Comparison of ENCODE assay signal across 22 cellular contexts in genomic region chr2:8080063-8080462, GRCh38.
DNase-seq lines count a peak whose midpoint lies in the region; ATAC-seq, FAIRE-seq and TF ChIP-seq lines count a peak whose summit lies in the region.
"Had no signal": no experiment of that assay in that cellular context is flagged by ENCODE, and none has a peak within 500 bp of the region (broad histone marks: within the 10 kb centered on the region; RNA-seq: fewer than 3 reads in every experiment).

No MANE protein-coding gene starts in this region.

- H3K79me2 ChIP-seq in GM12878 (ENCODE audit: control insufficient read depth, insufficient read depth, low read length): no peaks in the 10 kb centered on the region

- H3K9ac ChIP-seq in GM12878 (ENCODE audit: control insufficient read depth, insufficient read depth, low read length): no peak overlapping the region
- H3K9ac ChIP-seq: BLaER1 had no signal

- in situ Hi-C loops in GM12878 (cut with MboI): no loop called here

- no peak overlapping the region for H3K27ac ChIP-seq in GM12878 (ENCODE audit: control insufficient read depth, insufficient read depth)
- H3K27ac ChIP-seq in tibial artery: no peak overlapping the region
- H3K27ac ChIP-seq: BLaER1 had no signal

- H3K4me2 ChIP-seq in GM12878 (ENCODE audit: control insufficient read depth, insufficient read depth): no peak overlapping the region
- H3K4me2 ChIP-seq: BLaER1 had no signal

- no peak for TF ChIP-seq POLR2A in GM12878 (IDR thresholded peaks at IDR 0.05; ENCODE audit: low read depth, low read length)

- no peak for TF ChIP-seq EP300 in GM12878 (IDR thresholded peaks at IDR 0.05; ENCODE audit: borderline replicate concordance in 1 of 2, control insufficient read depth in 1 of 2, low read depth in 2 of 2, low read length in 2 of 2)

- H2AFZ ChIP-seq in GM12878 (ENCODE audit: control insufficient read depth, low read depth, low read length): no peak overlapping the region

- intact Hi-C loops in GM12878 (cut with micrococcal nuclease; ENCODE audit: unreplicated experiment): no loop called here
- intact Hi-C loops in tibial artery (cut with DNase I; ENCODE audit: low total_unique reads): no loop called here

- no peak for TF ChIP-seq RAD21 in GM12878 (IDR thresholded peaks at IDR 0.05; ENCODE audit: insufficient read depth, low read depth, low read length)

- no peak for FAIRE-seq in GM12878 (lab: Jason Lieb, UNC)
- FAIRE-seq: GM19239, HTR-8/SVneo, K562 had no signal

- ATAC-seq in GM18498 (IDR thresholded peaks at IDR 0.05; ENCODE audit: unreplicated experiment) (peak; percentile 57), GM21723 (IDR thresholded peaks at IDR 0.05; ENCODE audit: unreplicated experiment) (peak; percentile 73), HG03521 (IDR thresholded peaks at IDR 0.05; ENCODE audit: unreplicated experiment) (peak; percentile 45), GM12878 (no peak), GM18517 (IDR thresholded peaks at IDR 0.05; ENCODE audit: unreplicated experiment) (no peak)
- ATAC-seq: HCT116, K562 had no signal

- no peak for DNase-seq in GM12878 (ENCODE audit: low read depth, low spot score)
- DNase-seq in tibial artery: no peak
- no peak for DNase-seq in SKM-1 (lab: John Stamatoyannopoulos, UW; ENCODE audit: unreplicated experiment)
- no peak for DNase-seq in KG1 (lab: John Stamatoyannopoulos, UW)
- DNase-seq: 8988T; CD4-positive, alpha-beta memory T cell; DMS79 treated with DMSO at 0.1 percent for 48 hours; GF-D8; GOT3; H7; HFFc6; IMR-90; Karpas-422 had no signal

- no peaks in the 10 kb centered on the region for H4K20me1 ChIP-seq in GM12878 (ENCODE audit: control insufficient read depth, insufficient read depth)
- H4K20me1 ChIP-seq: BLaER1 had no signal

- CTCF ChIA-PET in GM12878 (lab: Yijun Ruan, JAX): no interaction called here

- peaks cover 15% of the 10 kb centered on the region; the same call in 2 of the 3 replicates for H3K9me3 ChIP-seq in GM12878 (replicated peaks; ENCODE audit: control insufficient read depth, insufficient read depth, low read length)
- no peaks in the 10 kb centered on the region for H3K9me3 ChIP-seq in tibial artery

- H3K36me3 ChIP-seq in GM12878 (ENCODE audit: control insufficient read depth in 2 of 2, insufficient read depth in 2 of 2, low read length in 1 of 2) (no peaks in the 10 kb centered on the region), tibial artery (no peaks in the 10 kb centered on the region)
- H3K36me3 ChIP-seq: BLaER1 had no signal

- POLR2A ChIA-PET in GM12878 (lab: Charles Lee): no interaction called here

- H3K27me3 ChIP-seq in GM12878 (replicated peaks in 1 of 2; ENCODE audit: control insufficient read depth in 2 of 2, insufficient read depth in 2 of 2, low read length in 1 of 2): no peaks in the 10 kb centered on the region
- no peaks in the 10 kb centered on the region for H3K27me3 ChIP-seq in tibial artery
- H3K27me3 ChIP-seq: BLaER1 had no signal

- no TSS peak for BruUV-seq in GM12878 (replicated peaks; lab: Mats Ljungman, UMichigan)

- SMC1A ChIA-PET in GM12878 (lab: Charles Lee; ENCODE audit: uncharacterized antibody, unreplicated experiment): interaction anchor here (0.7 to 1.0 kb wide), 2 partner anchors 11 to 28 kb away, joined by 3 to 6 read pairs; no protein-coding TSS in a partner anchor

- no peaks in the 10 kb centered on the region; the same call in 1 of the 2 replicates for H3K4me1 ChIP-seq in GM12878 (ENCODE audit: control insufficient read depth, insufficient read depth, low read length)
- H3K4me1 ChIP-seq in tibial artery: no peaks in the 10 kb centered on the region
- H3K4me1 ChIP-seq: BLaER1 had no signal

- H3K4me3 ChIP-seq in GM12878: no peak overlapping the region
- H3K4me3 ChIP-seq in tibial artery: no peak overlapping the region
- H3K4me3 ChIP-seq: BLaER1, K562 had no signal

- RAD21 ChIA-PET in GM12878 (lab: Charles Lee; ENCODE audit: unreplicated experiment): no interaction called here

- TF ChIP-seq CTCF in GM12878 (IDR thresholded peaks at IDR 0.05 in 2 of 3, conservative IDR thresholded peaks at IDR 0.05 in 1 of 3; ENCODE audit: control insufficient read depth in 2 of 3, extremely low read depth in 1 of 3, insufficient read depth in 1 of 3, low read depth in 3 of 3, low read length in 3 of 3): no peak
- TF ChIP-seq CTCF in tibial artery (IDR thresholded peaks at IDR 0.05): no peak

TF ChIP-seq in GM12878, 131 proteins besides CTCF, POLR2A, EP300 and RAD21:
- TF ChIP-seq MEF2A (IDR thresholded peaks at IDR 0.05; ENCODE audit: insufficient read depth, low read depth, low read length): 0 out of 2 replicates have a peak, but pooled peaks have one; percentile 8
- TF ChIP-seq LARP7 (IDR thresholded peaks at IDR 0.05): no peak
- no peak for TF ChIP-seq TBL1XR1 (IDR thresholded peaks at IDR 0.05; ENCODE audit: low read depth, low read length)
- no peak for TF ChIP-seq SMC3 (IDR thresholded peaks at IDR 0.05; ENCODE audit: borderline replicate concordance, low read length)
- TF ChIP-seq ZBED1 (IDR thresholded peaks at IDR 0.05; ENCODE audit: borderline replicate concordance): no peak
- no peak for TF ChIP-seq BACH1 (IDR thresholded peaks at IDR 0.05; ENCODE audit: borderline replicate concordance)

Comparison
In these comparisons a context has a peak if more than half of its experiments do, and no peak if none do; other contexts are left out.
1. ATAC-seq: peak in GM18498 (single experiment), GM21723 (single experiment) and HG03521 (single experiment); none in GM12878 (single experiment) and GM18517 (single experiment).